Comparison of ENCODE assay signal across 9 cellular contexts in genomic region chr1:86499987-86500593, GRCh38. TPM values are rescaled to one million over a fixed set of nuclear protein-coding genes. Genes with fewer than 3 reads are reported as not detected.
DNase-seq lines count a peak whose midpoint lies in the region; ATAC-seq, FAIRE-seq and TF ChIP-seq lines count a peak whose summit lies in the region.
"Had no signal": no experiment of that assay in that cellular context is flagged by ENCODE, and none has a peak within 500 bp of the region (broad histone marks: within the 10 kb centered on the region; RNA-seq: fewer than 3 reads in every experiment).

No MANE protein-coding gene starts in this region.

- H3K79me2 ChIP-seq in OCI-LY1 (ENCODE audit: insufficient read depth, low read length): no peaks in the 10 kb centered on the region
- H3K79me2 ChIP-seq in parathyroid adenoma: no peaks in the 10 kb centered on the region

- no peak for FAIRE-seq in GM12891 (lab: Jason Lieb, UNC)

- no peaks in the 10 kb centered on the region for H4K20me1 ChIP-seq in OCI-LY1 (ENCODE audit: insufficient read depth, low read length)

- intact Hi-C loops in dorsolateral prefrontal cortex (cut with DNase I) (loop anchor here (1.0 to 10.0 kb wide), 3 partner anchors 23 to 103 kb away; partner anchors contain the start of genes CLCA2 (in 1 of the 2) and ODF2L (in 1 of the 2)), posterior cingulate gyrus (cut with DNase I) (no loop called here)

- peak; percentile 52 for ATAC-seq in HG03342 (IDR thresholded peaks at IDR 0.05; ENCODE audit: unreplicated experiment)

- no peak overlapping the region for H3K27ac ChIP-seq in OCI-LY1 (ENCODE audit: low read depth, low read length, poor library complexity, severe bottlenecking)
- peak overlapping the region in 20 of 59 donors; percentile 5 to 77 (median 58) for H3K27ac ChIP-seq in dorsolateral prefrontal cortex
- H3K27ac ChIP-seq in parathyroid adenoma: no peak overlapping the region

- no peak overlapping the region for H3K4me2 ChIP-seq in OCI-LY1 (ENCODE audit: low read length)
- no peak overlapping the region for H3K4me2 ChIP-seq in parathyroid adenoma (ENCODE audit: low read length)

- DNase-seq in dorsolateral prefrontal cortex: no peak
- DNase-seq in posterior cingulate gyrus: no peak
- no peak for DNase-seq in GM12891 (ENCODE audit: insufficient read length, low spot score)
- DNase-seq in occipital lobe (lab: John Stamatoyannopoulos, UW): no peak

- no peak overlapping the region for H3K9ac ChIP-seq in OCI-LY1 (ENCODE audit: low read length)
- H3K9ac ChIP-seq in parathyroid adenoma: no peak overlapping the region

- no peak overlapping the region for H2AFZ ChIP-seq in OCI-LY1 (ENCODE audit: low read length)
- no peak overlapping the region for H2AFZ ChIP-seq in parathyroid adenoma

- no peaks in the 10 kb centered on the region for H3K36me3 ChIP-seq in OCI-LY1 (ENCODE audit: insufficient read depth, low read length)
- no peaks in the 10 kb centered on the region for H3K36me3 ChIP-seq in parathyroid adenoma (ENCODE audit: control insufficient read depth, insufficient read depth, low read length)

- H3K9me3 ChIP-seq in OCI-LY1 (ENCODE audit: low read length): no peaks in the 10 kb centered on the region
- H3K9me3 ChIP-seq in parathyroid adenoma (ENCODE audit: control insufficient read depth, low read length): no peaks in the 10 kb centered on the region

- no peak for TF ChIP-seq POLR2A in GM12891 (IDR thresholded peaks at IDR 0.05; ENCODE audit: low read depth, low read length)

- H3F3A ChIP-seq in OCI-LY1 (ENCODE audit: insufficient read depth, low read length): no peaks in the 10 kb centered on the region

- TF ChIP-seq CTCF in GM12873 (IDR thresholded peaks at IDR 0.05; ENCODE audit: insufficient read depth, low read depth, low read length, missing control alignments) (peak; percentile 68), OCI-LY1 (IDR thresholded peaks at IDR 0.05; ENCODE audit: low read length) (peak; percentile 99), dorsolateral prefrontal cortex (IDR thresholded peaks at IDR 0.05 in 54 of 56, conservative IDR thresholded peaks at IDR 0.05 in 2 of 56; ENCODE audit: low read depth in 1 of 56, partially characterized antibody in 56 of 56) (peak; percentile 73 to 95 (median 84)), parathyroid adenoma (IDR thresholded peaks at IDR 0.05) (peak; percentile 84)

- H3K9me2 ChIP-seq in OCI-LY1 (ENCODE audit: low read depth, low read length): no peaks in the 10 kb centered on the region

- H3K4me3 ChIP-seq in OCI-LY1 (ENCODE audit: low read depth, low read length, poor library complexity, severe bottlenecking): no peak overlapping the region
- no peak overlapping the region for H3K4me3 ChIP-seq in dorsolateral prefrontal cortex
- H3K4me3 ChIP-seq in parathyroid adenoma (ENCODE audit: low read depth, low read length): no peak overlapping the region

- H3K4me1 ChIP-seq in OCI-LY1 (ENCODE audit: insufficient read depth, low read length, severe bottlenecking) (no peaks in the 10 kb centered on the region), parathyroid adenoma (no peaks in the 10 kb centered on the region)

- H3K27me3 ChIP-seq in OCI-LY1 (ENCODE audit: insufficient read depth, low read length) (no peaks in the 10 kb centered on the region), dorsolateral prefrontal cortex (no peaks in the 10 kb centered on the region), parathyroid adenoma (ENCODE audit: control insufficient read depth, insufficient read depth, low read length) (no peaks in the 10 kb centered on the region)

TF ChIP-seq in GM12891, 5 proteins besides CTCF, POLR2A, EP300 and RAD21:
- TF ChIP-seq PAX5 (IDR thresholded peaks at IDR 0.05; ENCODE audit: insufficient read depth, low read length, severe bottlenecking) (no peak), POU2F2 (IDR thresholded peaks at IDR 0.05; ENCODE audit: low read depth, low read length) (no peak), SPI1 (IDR thresholded peaks at IDR 0.05; ENCODE audit: low read depth, low read length) (no peak), TAF1 (IDR thresholded peaks at IDR 0.05; ENCODE audit: low read depth, low read length) (no peak), POLR2AphosphoS5 (IDR thresholded peaks at IDR 0.05; ENCODE audit: low read depth, low read length) (no peak)
TF ChIP-seq in GM12891: peak in this region for 0.

RNA-seq across cellular contexts. Expression of gene CLCA1, which starts 31.4 kb away (rescaled TPM):
- total RNA-seq in dorsolateral prefrontal cortex (under 1 TPM in 1 of 120 experiments, not detected in 119; 0.20 TPM), occipital lobe (0.16 TPM)
- polyA plus RNA-seq in GM12891 (2012; ENCODE audit: low read depth, missing spikeins): 0.03 TPM
- total RNA-seq: activated CD8-positive, alpha-beta memory T cell treated with anti-CD3 and anti-CD28 coated beads for 36 hours had no signal

RNA-seq across cellular contexts. Expression of gene CLCA4, which starts 46.8 kb away (rescaled TPM):
- total RNA-seq in dorsolateral prefrontal cortex (10 to 100 TPM in 25 of 120 experiments, 1 to 10 TPM in 92, under 1 TPM in 3; 0.93 to 27.9 (median 5.7) TPM), occipital lobe (not detected)
- not detected for polyA plus RNA-seq in GM12891 (2012; ENCODE audit: low read depth, missing spikeins)
- total RNA-seq: activated CD8-positive, alpha-beta memory T cell treated with anti-CD3 and anti-CD28 coated beads for 36 hours had no signal
